20 cellular contexts compared by ENCODE assay signal in genomic region chr13:72293206-72293605, GRCh38.
"Had no signal": no experiment of that assay in that cellular context is flagged by ENCODE, and none has a peak within 500 bp of the region (broad histone marks: within the 10 kb centered on the region; RNA-seq: fewer than 3 reads in every experiment).

No MANE protein-coding gene starts in this region.

- H3K4me1 ChIP-seq: thyroid gland had no signal

- H3K27ac ChIP-seq: brain microvascular endothelial cell, foreskin keratinocyte, heart left ventricle, neural progenitor cell, thyroid gland had no signal

- H2AFZ ChIP-seq: neural progenitor cell had no signal

- H3K9me3 ChIP-seq: mucosa of descending colon, thyroid gland had no signal

- DNase-seq: activated CD4-positive, alpha-beta T cell treated with anti-CD3 and anti-CD28 coated beads, Interleukin-2, amount 10 ng/mL, durations not matched to agents 24 days and 14 days; activated CD8-positive, alpha-beta T cell treated with anti-CD3 and anti-CD28 coated beads, Interleukin-2, amount 10 ng/mL, durations not matched to agents 7 days and 5 days; activated naive CD4-positive, alpha-beta T cell treated with Interleukin-2 at 50 U/mL for 16 hours; activated naive CD8-positive, alpha-beta T cell treated with anti-CD3 and anti-CD28 coated beads, Interleukin-2, amount 10 ng/mL, durations not matched to agents 7 days and 5 days; activated T-cell treated with anti-CD3 and anti-CD28 coated beads, Interleukin-2, amount 50 U/mL, for 24 hours; brain microvascular endothelial cell; cerebellar nuclear complex; cortex of kidney; effector CD4-positive, alpha-beta T cell; heart left ventricle; left ventricle myocardium superior; mucosa of descending colon; naive B cell; stimulated activated CD4-positive, alpha-beta T cell treated with anti-CD3 and anti-CD28 coated beads, Interleukin-2, amount 100 ng/mL, for 24 hours; stimulated activated naive CD4-positive, alpha-beta T cell treated with Interleukin-2 at 50 U/mL for 16 hours; T-helper 1 cell; T-helper 9 cell; thyroid gland had no signal

- H3K4me3 ChIP-seq: heart left ventricle, mucosa of descending colon, neural progenitor cell, thyroid gland had no signal

- H3K4me2 ChIP-seq: neural progenitor cell had no signal

- H3K36me3 ChIP-seq: brain microvascular endothelial cell, heart left ventricle, neural progenitor cell, thyroid gland had no signal

- H3K9ac ChIP-seq: neural progenitor cell had no signal

- ATAC-seq: activated CD8-positive, alpha-beta T cell treated with anti-CD3 and anti-CD28 coated beads, Interleukin-2, amount 10 ng/mL, durations not matched to agents 7 days and 5 days; foreskin keratinocyte; heart left ventricle; left ventricle myocardium superior; mucosa of descending colon had no signal

- H3K27me3 ChIP-seq: brain microvascular endothelial cell, foreskin keratinocyte, heart left ventricle, neural progenitor cell, thyroid gland had no signal
